ENCODE assay signal across 8 cellular contexts in the genomic region with DNA sequence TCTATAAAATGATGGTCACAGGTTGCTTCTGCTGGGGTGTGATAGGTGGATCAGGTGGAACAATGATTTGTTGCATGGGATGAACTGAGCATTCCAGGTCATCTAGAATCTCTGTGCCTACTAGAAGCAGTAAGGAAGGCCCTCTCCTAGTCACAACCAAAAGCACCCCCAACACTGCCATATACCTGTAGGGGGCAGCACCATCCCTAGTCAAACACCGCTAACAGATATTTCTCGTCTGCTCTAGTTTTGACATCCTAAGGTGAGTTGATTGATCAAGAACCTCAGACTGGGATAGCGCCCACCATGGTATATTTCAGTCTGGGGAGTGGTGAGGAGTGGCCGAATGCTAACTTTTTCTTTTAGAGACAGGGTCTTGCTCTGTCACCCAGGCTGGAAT.
DNase-seq lines count a peak whose midpoint lies in the region; ATAC-seq and TF ChIP-seq lines count a peak whose summit lies in the region.

No MANE protein-coding gene starts in this region.

- TF ChIP-seq CTCF in HCT116 (IDR thresholded peaks at IDR 0.05 in 2 of 3, conservative IDR thresholded peaks at IDR 0.05 in 1 of 3; ENCODE audit: borderline replicate concordance in 1 of 3, insufficient read depth in 1 of 3, low read depth in 2 of 3, low read length in 2 of 3): peak; percentile 39 to 65 (median 59); a peak in 5 of 6 replicates
- TF ChIP-seq CTCF in fibroblast of pulmonary artery (IDR thresholded peaks at IDR 0.05; ENCODE audit: low read length, missing control alignments): peak; percentile 56
- peak in 1 of 5 experiments; percentile 4 for TF ChIP-seq CTCF in tibial nerve (IDR thresholded peaks at IDR 0.05)

- H3K9me3 ChIP-seq in HCT116 (ENCODE audit: control insufficient read depth in 1 of 2, insufficient read depth in 1 of 2, low read depth in 1 of 2, low read length in 2 of 2) (no peaks in the 10 kb centered on the region), tibial nerve (no peaks in the 10 kb centered on the region)

- no peak for TF ChIP-seq EP300 in tibial nerve (IDR thresholded peaks at IDR 0.05)

- POLR2A ChIA-PET in HCT116 (lab: Charles Lee): no interaction called here

- DNase-seq in ELR (ENCODE audit: low read depth) (peak; percentile 40), HCT116 (ENCODE audit: low read depth, low spot score) (peak; percentile 16), fibroblast of pulmonary artery (ENCODE audit: low read depth) (peak; percentile 57), SW 1271 (lab: John Stamatoyannopoulos, UW) (no peak), tibial nerve (ENCODE audit: low spot score in 2 of 2) (no peak), SW480 (ENCODE audit: low spot score) (no peak)
- peak; percentile 63 for DNase-seq in activated CD4-positive, alpha-beta T cell treated with anti-CD3 and anti-CD28 coated beads for 48 hours
- peak in 2 of 3 experiments; percentile 0 to 2 for DNase-seq in stimulated activated CD4-positive, alpha-beta T cell treated with anti-CD3 and anti-CD28 coated beads, TNF-alpha, amount 100 ng/mL, for 4 hours (ENCODE audit: low read depth in 3 of 3)

- H3K4me1 ChIP-seq in HCT116 (ENCODE audit: control insufficient read depth in 1 of 2, insufficient read depth in 2 of 2, low read length in 2 of 2) (no peaks in the 10 kb centered on the region), tibial nerve (no peaks in the 10 kb centered on the region)

- CTCF ChIA-PET in HCT116 (lab: Charles Lee): interaction anchor here (1.5 kb wide), 1 partner anchor 11 kb away, joined by 4 read pairs; no protein-coding TSS in a partner anchor

- H3K27me3 ChIP-seq in HCT116 (ENCODE audit: insufficient read depth, low read length): no peaks in the 10 kb centered on the region
- H3K27me3 ChIP-seq in tibial nerve: no peaks in the 10 kb centered on the region

- no TSS peak for BruUV-seq in HCT116 (replicated peaks; lab: Mats Ljungman, UMichigan)

- H4K20me1 ChIP-seq in HCT116 (ENCODE audit: insufficient read depth): no peaks in the 10 kb centered on the region

- H3K27ac ChIP-seq in HCT116 (ENCODE audit: low read depth, low read length) (no peak overlapping the region), tibial nerve (no peak overlapping the region)

- H3K4me3 ChIP-seq in HCT116 (replicated peaks in 1 of 2; ENCODE audit: low read depth in 1 of 2, low read length in 2 of 2) (no peak overlapping the region), fibroblast of pulmonary artery (replicated peaks; ENCODE audit: low read depth, low read length) (no peak overlapping the region), tibial nerve (no peak overlapping the region)

- intact Hi-C loops in HCT116 (cut with micrococcal nuclease): loop anchor here (1.0 kb wide), 2 partner anchors 56 to 155 kb away; no protein-coding TSS in a partner anchor

- no peaks in the 10 kb centered on the region for H3K9me2 ChIP-seq in HCT116 (ENCODE audit: insufficient read depth)

- TF ChIP-seq RAD21 in HCT116 (IDR thresholded peaks at IDR 0.05; ENCODE audit: low read depth): peak; percentile 68

- H3K36me3 ChIP-seq in HCT116 (ENCODE audit: control insufficient read depth in 1 of 2, insufficient read depth in 2 of 2, low read length in 2 of 2) (no peaks in the 10 kb centered on the region), tibial nerve (no peaks in the 10 kb centered on the region)

- TF ChIP-seq POLR2A in HCT116 (IDR thresholded peaks at IDR 0.05; ENCODE audit: borderline replicate concordance, extremely low read depth, insufficient read depth, insufficient read length) (no peak), tibial nerve (IDR thresholded peaks at IDR 0.05) (no peak)

- H3K4me2 ChIP-seq in HCT116 (ENCODE audit: low read length): no peak overlapping the region

- RAD21 ChIA-PET in HCT116 (lab: Charles Lee; ENCODE audit: low non-redundant PET in 1 of 2, low total read pairs in 2 of 2, uncharacterized antibody in 2 of 2, unreplicated experiment in 2 of 2): no interaction called here

- no peak overlapping the region for H2AFZ ChIP-seq in HCT116 (ENCODE audit: low read depth, low read length, poor library complexity, severe bottlenecking)

- no peak overlapping the region for H3K9ac ChIP-seq in HCT116 (ENCODE audit: low read length)

- no peaks in the 10 kb centered on the region for H3K79me2 ChIP-seq in HCT116 (ENCODE audit: insufficient read depth, low read length)

- ATAC-seq in HCT116: peak; percentile 72

- WGBS in tibial nerve, 2 donors: 63 to 83% methylated on average over 4 of the region's 4 CpGs

TF ChIP-seq in HCT116, 20 proteins besides CTCF, POLR2A, EP300 and RAD21:
- TF ChIP-seq FOSL1 (IDR thresholded peaks at IDR 0.05; ENCODE audit: low read depth): no peak
- TF ChIP-seq EZH2phosphoT487 (IDR thresholded peaks at IDR 0.05; ENCODE audit: borderline replicate concordance): no peak
- no peak for TF ChIP-seq TCF7L2 (IDR thresholded peaks at IDR 0.05; ENCODE audit: borderline replicate concordance, extremely low read depth, insufficient read depth, insufficient read length)
- TF ChIP-seq SRF (IDR thresholded peaks at IDR 0.05; ENCODE audit: low read depth): no peak
- TF ChIP-seq ZNF274 (IDR thresholded peaks at IDR 0.05; ENCODE audit: low read depth, low read length): no peak
- no peak for TF ChIP-seq CEBPB (IDR thresholded peaks at IDR 0.05; ENCODE audit: low read depth)
- no peak for TF ChIP-seq SIN3A (IDR thresholded peaks at IDR 0.05; ENCODE audit: low read depth)
- TF ChIP-seq, protein P1, sequence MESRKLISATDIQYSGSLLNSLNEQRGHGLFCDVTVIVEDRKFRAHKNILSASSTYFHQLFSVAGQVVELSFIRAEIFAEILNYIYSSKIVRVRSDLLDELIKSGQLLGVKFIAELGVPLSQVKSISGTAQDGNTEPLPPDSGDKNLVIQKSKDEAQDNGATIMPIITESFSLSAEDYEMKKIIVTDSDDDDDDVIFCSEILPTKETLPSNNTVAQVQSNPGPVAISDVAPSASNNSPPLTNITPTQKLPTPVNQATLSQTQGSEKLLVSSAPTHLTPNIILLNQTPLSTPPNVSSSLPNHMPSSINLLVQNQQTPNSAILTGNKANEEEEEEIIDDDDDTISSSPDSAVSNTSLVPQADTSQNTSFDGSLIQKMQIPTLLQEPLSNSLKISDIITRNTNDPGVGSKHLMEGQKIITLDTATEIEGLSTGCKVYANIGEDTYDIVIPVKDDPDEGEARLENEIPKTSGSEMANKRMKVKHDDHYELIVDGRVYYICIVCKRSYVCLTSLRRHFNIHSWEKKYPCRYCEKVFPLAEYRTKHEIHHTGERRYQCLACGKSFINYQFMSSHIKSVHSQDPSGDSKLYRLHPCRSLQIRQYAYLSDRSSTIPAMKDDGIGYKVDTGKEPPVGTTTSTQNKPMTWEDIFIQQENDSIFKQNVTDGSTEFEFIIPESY (IDR thresholded peaks at IDR 0.05; ENCODE audit: extremely low read depth, insufficient replicate concordance, low read length): no peak
- TF ChIP-seq, protein P2, sequence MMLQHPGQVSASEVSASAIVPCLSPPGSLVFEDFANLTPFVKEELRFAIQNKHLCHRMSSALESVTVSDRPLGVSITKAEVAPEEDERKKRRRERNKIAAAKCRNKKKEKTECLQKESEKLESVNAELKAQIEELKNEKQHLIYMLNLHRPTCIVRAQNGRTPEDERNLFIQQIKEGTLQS (IDR thresholded peaks at IDR 0.05): no peak
- TF ChIP-seq, protein P3, sequence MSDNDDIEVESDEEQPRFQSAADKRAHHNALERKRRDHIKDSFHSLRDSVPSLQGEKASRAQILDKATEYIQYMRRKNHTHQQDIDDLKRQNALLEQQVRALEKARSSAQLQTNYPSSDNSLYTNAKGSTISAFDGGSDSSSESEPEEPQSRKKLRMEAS (IDR thresholded peaks at IDR 0.05): no peak
- no peak for TF ChIP-seq SP1 (IDR thresholded peaks at IDR 0.05; ENCODE audit: low read depth)
- TF ChIP-seq CBX3 (IDR thresholded peaks at IDR 0.05; ENCODE audit: low read depth): no peak
- TF ChIP-seq YY1 (IDR thresholded peaks at IDR 0.05; ENCODE audit: extremely low read depth, insufficient replicate concordance, low read depth, low read length): no peak
- TF ChIP-seq ZFX (IDR thresholded peaks at IDR 0.05): no peak
- TF ChIP-seq JUND (IDR thresholded peaks at IDR 0.05): no peak
- TF ChIP-seq ELF1 (IDR thresholded peaks at IDR 0.05; ENCODE audit: borderline replicate concordance, low read depth): no peak
- TF ChIP-seq EZH2 (IDR thresholded peaks at IDR 0.05): no peak
- TF ChIP-seq EGR1 (IDR thresholded peaks at IDR 0.05; ENCODE audit: low read depth): no peak
- TF ChIP-seq, protein P4, sequence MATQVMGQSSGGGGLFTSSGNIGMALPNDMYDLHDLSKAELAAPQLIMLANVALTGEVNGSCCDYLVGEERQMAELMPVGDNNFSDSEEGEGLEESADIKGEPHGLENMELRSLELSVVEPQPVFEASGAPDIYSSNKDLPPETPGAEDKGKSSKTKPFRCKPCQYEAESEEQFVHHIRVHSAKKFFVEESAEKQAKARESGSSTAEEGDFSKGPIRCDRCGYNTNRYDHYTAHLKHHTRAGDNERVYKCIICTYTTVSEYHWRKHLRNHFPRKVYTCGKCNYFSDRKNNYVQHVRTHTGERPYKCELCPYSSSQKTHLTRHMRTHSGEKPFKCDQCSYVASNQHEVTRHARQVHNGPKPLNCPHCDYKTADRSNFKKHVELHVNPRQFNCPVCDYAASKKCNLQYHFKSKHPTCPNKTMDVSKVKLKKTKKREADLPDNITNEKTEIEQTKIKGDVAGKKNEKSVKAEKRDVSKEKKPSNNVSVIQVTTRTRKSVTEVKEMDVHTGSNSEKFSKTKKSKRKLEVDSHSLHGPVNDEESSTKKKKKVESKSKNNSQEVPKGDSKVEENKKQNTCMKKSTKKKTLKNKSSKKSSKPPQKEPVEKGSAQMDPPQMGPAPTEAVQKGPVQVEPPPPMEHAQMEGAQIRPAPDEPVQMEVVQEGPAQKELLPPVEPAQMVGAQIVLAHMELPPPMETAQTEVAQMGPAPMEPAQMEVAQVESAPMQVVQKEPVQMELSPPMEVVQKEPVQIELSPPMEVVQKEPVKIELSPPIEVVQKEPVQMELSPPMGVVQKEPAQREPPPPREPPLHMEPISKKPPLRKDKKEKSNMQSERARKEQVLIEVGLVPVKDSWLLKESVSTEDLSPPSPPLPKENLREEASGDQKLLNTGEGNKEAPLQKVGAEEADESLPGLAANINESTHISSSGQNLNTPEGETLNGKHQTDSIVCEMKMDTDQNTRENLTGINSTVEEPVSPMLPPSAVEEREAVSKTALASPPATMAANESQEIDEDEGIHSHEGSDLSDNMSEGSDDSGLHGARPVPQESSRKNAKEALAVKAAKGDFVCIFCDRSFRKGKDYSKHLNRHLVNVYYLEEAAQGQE (IDR thresholded peaks at IDR 0.05; ENCODE audit: low read depth): no peak
- TF ChIP-seq POLR2AphosphoS5 (IDR thresholded peaks at IDR 0.05; ENCODE audit: low read depth, low read length): no peak

Comparison
In these comparisons a context has a peak if more than half of its experiments do, and no peak if none do; other contexts are left out.
1. DNase-seq: peak in ELR (single experiment), HCT116 (single experiment), activated CD4-positive, alpha-beta T cell treated with anti-CD3 and anti-CD28 coated beads for 48 hours (single experiment), fibroblast of pulmonary artery (single experiment) and stimulated activated CD4-positive, alpha-beta T cell treated with anti-CD3 and anti-CD28 coated beads, TNF-alpha, amount 100 ng/mL, for 4 hours (2 of 3); none in SW 1271 (0 of 2), tibial nerve (0 of 2) and SW480 (single experiment).